28 cellular contexts compared by ENCODE assay signal in the genomic region with DNA sequence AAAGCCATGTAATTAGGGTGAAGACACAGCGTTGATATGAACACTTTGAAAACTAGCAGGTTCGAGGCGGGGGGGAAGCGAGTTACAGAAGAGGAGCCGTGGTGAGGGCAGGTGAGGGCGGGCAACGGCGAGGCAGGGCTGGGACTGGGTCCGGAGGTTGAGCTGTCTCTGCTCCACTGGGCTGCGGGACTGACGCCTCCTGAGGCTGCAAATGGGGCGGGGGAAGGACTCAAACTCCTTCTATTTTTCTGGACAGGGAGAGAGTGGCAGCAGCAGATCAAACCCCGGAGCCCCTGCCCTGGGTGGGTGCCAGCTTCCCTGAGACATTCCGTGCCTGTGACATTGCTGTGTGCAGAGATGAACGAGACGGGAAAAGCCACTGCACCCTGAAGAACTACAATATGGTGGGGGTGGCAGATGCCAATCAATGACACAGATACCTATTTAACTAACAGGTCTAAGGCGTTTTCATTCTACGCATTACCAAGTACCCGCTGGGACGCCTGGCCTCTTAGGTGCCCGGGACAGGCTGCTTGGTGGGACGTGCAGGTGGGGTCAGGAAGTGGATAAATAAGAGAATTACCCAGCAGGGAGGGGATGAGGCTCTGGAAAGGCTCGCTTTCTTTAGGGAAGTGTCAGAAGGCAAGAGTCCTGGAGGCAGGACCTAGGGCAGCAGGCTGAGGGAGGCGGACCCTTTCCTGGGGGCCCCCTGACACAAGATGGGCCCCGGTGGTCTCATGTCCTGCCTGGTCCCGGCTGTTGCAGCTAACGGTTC. TPM values are rescaled to one million over a fixed set of nuclear protein-coding genes. Genes with fewer than 3 reads are reported as not detected.
DNase-seq lines count a peak whose midpoint lies in the region; ATAC-seq and TF ChIP-seq lines count a peak whose summit lies in the region.
"Had no signal": no experiment of that assay in that cellular context is flagged by ENCODE, and none has a peak within 500 bp of the region (broad histone marks: within the 10 kb centered on the region; RNA-seq: fewer than 3 reads in every experiment).

No MANE protein-coding gene starts in this region.

- no CpG with 5 or more reads among the region's 27 CpGs for WGBS in neuronal stem cell (ENCODE audit: extremely low coverage in 2 of 2, insufficient read length in 2 of 2, insufficient replicate concordance in 1 of 2), 2 donors

- H3K36me3 ChIP-seq in left ventricle myocardium inferior (peaks cover 18% of the 10 kb centered on the region), neuronal stem cell (replicated peaks in 1 of 2; ENCODE audit: control insufficient read depth in 2 of 2, insufficient read depth in 2 of 2, low read length in 2 of 2) (no peaks in the 10 kb centered on the region)

- H4K8ac ChIP-seq in neuronal stem cell (ENCODE audit: low read depth, low read length): no peak overlapping the region

- H2BK120ac ChIP-seq in neuronal stem cell (ENCODE audit: low read depth, low read length): no peak overlapping the region

- no peak overlapping the region for H3K4me2 ChIP-seq in neuronal stem cell (ENCODE audit: insufficient read depth, low read length, poor library complexity, severe bottlenecking)

- H3K4me3 Mint-ChIP-seq in stimulated activated memory B cell treated with anti-CD40 and anti-IgM and Interleukin-4, amounts not matched to agents 10 μg/mL and 1 μg/mL and 100 μg/mL, for 72 hours: no peak overlapping the region
- H3K4me3 Mint-ChIP-seq: activated CD4-positive, alpha-beta memory T cell treated with anti-CD3 and anti-CD28 coated beads for 36 hours; activated naive CD4-positive, alpha-beta T cell treated with anti-CD3 and anti-CD28 coated beads, Interleukin-2, amount 50 U/mL, for 24 hours; activated T-helper 1 cell treated with anti-CD3 and anti-CD28 coated beads, Interleukin-12 subunit alpha, Interleukin-12 subunit beta, Interleukin-2, Interleukin-4 antibody, amounts not matched to agents 30 ng/mL and 10 ng/mL and 1 ng/mL, durations not matched to agents 14 hours and 24 hours and 36 hours; CD8-positive, alpha-beta T cell; naive B cell had no signal

- H3K9me3 Mint-ChIP-seq in stimulated activated memory B cell treated with anti-CD40 and anti-IgM and Interleukin-4, amounts not matched to agents 10 μg/mL and 1 μg/mL and 100 μg/mL, for 72 hours: peaks cover 3% of the 10 kb centered on the region
- H3K9me3 Mint-ChIP-seq: activated CD4-positive, alpha-beta memory T cell treated with anti-CD3 and anti-CD28 coated beads for 36 hours; activated naive CD4-positive, alpha-beta T cell treated with anti-CD3 and anti-CD28 coated beads, Interleukin-2, amount 50 U/mL, for 24 hours; CD8-positive, alpha-beta T cell had no signal

- peak overlapping the region; percentile 93 for H2AK5ac ChIP-seq in neuronal stem cell (ENCODE audit: low read depth, low read length)

- peak overlapping the region; percentile 98 for H3K23ac ChIP-seq in neuronal stem cell (ENCODE audit: low read depth, low read length, poor library complexity)

- H2BK15ac ChIP-seq in neuronal stem cell (ENCODE audit: low read length): peak overlapping the region; percentile 41

- H3K18ac ChIP-seq in neuronal stem cell (ENCODE audit: low read length): peak overlapping the region; percentile 84

- no peak overlapping the region for H3K27ac ChIP-seq in left ventricle myocardium inferior (replicated peaks)
- H3K27ac ChIP-seq in neuronal stem cell (replicated peaks; ENCODE audit: low read length): no peak overlapping the region
- H3K27ac ChIP-seq: coronary artery, left lung had no signal

- intact Hi-C loops in cardiac septum (cut with DNase I): no loop called here
- intact Hi-C loops in left ventricle myocardium inferior (cut with micrococcal nuclease): no loop called here

- DNase-seq in cardiac septum (ENCODE audit: low spot score) (peak; percentile 70), left ventricle myocardium inferior (no peak), islet precursor cell (peak; percentile 52), neuronal stem cell (ENCODE audit: low spot score) (no peak), SHP77 treated with DMSO at 0.1 percent for 48 hours (lab: John Stamatoyannopoulos, UW) (no peak)
- DNase-seq: activated CD4-positive, alpha-beta memory T cell treated with anti-CD3 and anti-CD28 coated beads for 36 hours; activated CD4-positive, alpha-beta T cell treated with anti-CD3 and anti-CD28 coated beads for 1 hour; activated CD8-positive, alpha-beta memory T cell treated with anti-CD3 and anti-CD28 coated beads, Interleukin-2, amount 50 U/mL, for 48 hours; AML-193; CD8-positive, alpha-beta T cell; effector CD8-positive, alpha-beta T cell; HCEC 1CT; MV-4-11; naive B cell; NCI-H1436 treated with DMSO at 0.1 percent for 48 hours; NCI-H446; NCI-H748 treated with DMSO at 0.1 percent for 48 hours; SHP77; small intestine; stimulated activated CD4-positive, alpha-beta T cell treated with anti-CD3 and anti-CD28 coated beads, Interleukin-1b, Interleukin-23, amount 100 ng/mL, for 48 hours; stimulated activated naive CD8-positive, alpha-beta T cell treated with anti-CD3 and anti-CD28 coated beads, Interleukin-15, Interleukin-2, amounts not matched to agents 100 U/mL and 50 U/mL, for 24 hours had no signal

- no peaks in the 10 kb centered on the region for H3K9me3 ChIP-seq in left ventricle myocardium inferior (replicated peaks)
- peaks cover 2% of the 10 kb centered on the region in 2 donors for H3K9me3 ChIP-seq in neuronal stem cell (replicated peaks in 1 of 2; ENCODE audit: control insufficient read depth in 2 of 2, insufficient read depth in 1 of 2, low read depth in 1 of 2, low read length in 2 of 2)
- H3K9me3 ChIP-seq: left lung had no signal

- H4K91ac ChIP-seq in neuronal stem cell (ENCODE audit: low read depth, low read length, poor library complexity): no peak overlapping the region

- peaks cover 1% of the 10 kb centered on the region for H3K79me1 ChIP-seq in neuronal stem cell (ENCODE audit: low read depth, low read length)

- no peak overlapping the region for H3K4ac ChIP-seq in neuronal stem cell (ENCODE audit: low read length)

- ATAC-seq in stimulated activated memory B cell treated with anti-CD40 and anti-IgM and Interleukin-4, amounts not matched to agents 10 μg/mL and 1 μg/mL and 100 μg/mL, for 72 hours: no peak
- no peak for ATAC-seq in HG02981 (IDR thresholded peaks at IDR 0.05; ENCODE audit: unreplicated experiment)
- ATAC-seq: CD8-positive, alpha-beta T cell; Panc1; stimulated activated naive CD8-positive, alpha-beta T cell treated with anti-CD3 and anti-CD28 coated beads, Interleukin-15, Interleukin-2, amounts not matched to agents 100 U/mL and 50 U/mL, for 24 hours had no signal

- peak overlapping the region; percentile 66 for H3K14ac ChIP-seq in neuronal stem cell (ENCODE audit: low read length)

- H3K27ac Mint-ChIP-seq in stimulated activated memory B cell treated with anti-CD40 and anti-IgM and Interleukin-4, amounts not matched to agents 10 μg/mL and 1 μg/mL and 100 μg/mL, for 72 hours: no peak overlapping the region
- H3K27ac Mint-ChIP-seq: activated CD4-positive, alpha-beta memory T cell treated with anti-CD3 and anti-CD28 coated beads for 36 hours; activated naive CD4-positive, alpha-beta T cell treated with anti-CD3 and anti-CD28 coated beads, Interleukin-2, amount 50 U/mL, for 24 hours; activated T-helper 1 cell treated with anti-CD3 and anti-CD28 coated beads, Interleukin-12 subunit alpha, Interleukin-12 subunit beta, Interleukin-2, Interleukin-4 antibody, amounts not matched to agents 30 ng/mL and 10 ng/mL and 1 ng/mL, durations not matched to agents 14 hours and 24 hours and 36 hours; CD8-positive, alpha-beta T cell; naive B cell had no signal

- TF ChIP-seq CTCF in left ventricle myocardium inferior (IDR thresholded peaks at IDR 0.05; ENCODE audit: borderline replicate concordance): no peak

- H3K4me1 ChIP-seq in left ventricle myocardium inferior (peaks cover 10% of the 10 kb centered on the region), neuronal stem cell (ENCODE audit: control insufficient read depth in 2 of 2, insufficient read depth in 1 of 2, low read depth in 1 of 2, low read length in 2 of 2) (peaks cover 14 to 23% of the 10 kb centered on the region in 2 donors)
- H3K4me1 ChIP-seq: left lung had no signal

- no peak overlapping the region for H3K9ac ChIP-seq in neuronal stem cell (ENCODE audit: low read depth, low read length, poor library complexity)

- peak overlapping the region; percentile 42 for H2AFZ ChIP-seq in neuronal stem cell (ENCODE audit: low read length)

- H3K4me3 ChIP-seq in left ventricle myocardium inferior (no peak overlapping the region), neuronal stem cell (ENCODE audit: low read length in 2 of 2) (no peak overlapping the region)
- H3K4me3 ChIP-seq: coronary artery, left lung had no signal

- H3K27me3 Mint-ChIP-seq in stimulated activated memory B cell treated with anti-CD40 and anti-IgM and Interleukin-4, amounts not matched to agents 10 μg/mL and 1 μg/mL and 100 μg/mL, for 72 hours: no peaks in the 10 kb centered on the region
- H3K27me3 Mint-ChIP-seq: activated CD4-positive, alpha-beta memory T cell treated with anti-CD3 and anti-CD28 coated beads for 36 hours; activated naive CD4-positive, alpha-beta T cell treated with anti-CD3 and anti-CD28 coated beads, Interleukin-2, amount 50 U/mL, for 24 hours had no signal

- H3K36me3 Mint-ChIP-seq in stimulated activated memory B cell treated with anti-CD40 and anti-IgM and Interleukin-4, amounts not matched to agents 10 μg/mL and 1 μg/mL and 100 μg/mL, for 72 hours: peaks cover 12% of the 10 kb centered on the region
- H3K36me3 Mint-ChIP-seq: activated CD4-positive, alpha-beta memory T cell treated with anti-CD3 and anti-CD28 coated beads for 36 hours; CD8-positive, alpha-beta T cell had no signal

- peak overlapping the region; percentile 79 for H2BK5ac ChIP-seq in neuronal stem cell (ENCODE audit: low read length)

- H3K27me3 ChIP-seq in left ventricle myocardium inferior (ENCODE audit: low read depth) (peaks cover 23% of the 10 kb centered on the region), neuronal stem cell (ENCODE audit: control insufficient read depth in 3 of 3, insufficient read depth in 3 of 3, low read depth in 1 of 3, low read length in 3 of 3) (no peaks in the 10 kb centered on the region)
- H3K27me3 ChIP-seq: left lung had no signal

- peak overlapping the region; percentile 25 for H2BK12ac ChIP-seq in neuronal stem cell (ENCODE audit: low read length)

- no peaks in the 10 kb centered on the region for H3K4me1 Mint-ChIP-seq in stimulated activated memory B cell treated with anti-CD40 and anti-IgM and Interleukin-4, amounts not matched to agents 10 μg/mL and 1 μg/mL and 100 μg/mL, for 72 hours
- H3K4me1 Mint-ChIP-seq: activated naive CD4-positive, alpha-beta T cell treated with anti-CD3 and anti-CD28 coated beads, Interleukin-2, amount 50 U/mL, for 24 hours had no signal

RNA-seq across cellular contexts. Expression of a gene that starts 30.4 kb away (rescaled TPM):
- total RNA-seq in cardiac septum: 5.5 TPM
- total RNA-seq in left ventricle myocardium inferior: 4.0 TPM
- 7.7 TPM for polyA plus RNA-seq in neuronal stem cell (2013, experiment 1 of 2)
- polyA plus RNA-seq in neuronal stem cell (2013, experiment 2 of 2): 6.5 TPM

Comparison
In these comparisons a context has a peak if more than half of its experiments do, and no peak if none do; other contexts are left out.
1. DNase-seq: peak in cardiac septum (single experiment) and islet precursor cell (single experiment); none in left ventricle myocardium inferior (single experiment), neuronal stem cell (single experiment) and SHP77 treated with DMSO at 0.1 percent for 48 hours (single experiment).